ENCODE assay signal across 1 cellular context in the genomic region with DNA sequence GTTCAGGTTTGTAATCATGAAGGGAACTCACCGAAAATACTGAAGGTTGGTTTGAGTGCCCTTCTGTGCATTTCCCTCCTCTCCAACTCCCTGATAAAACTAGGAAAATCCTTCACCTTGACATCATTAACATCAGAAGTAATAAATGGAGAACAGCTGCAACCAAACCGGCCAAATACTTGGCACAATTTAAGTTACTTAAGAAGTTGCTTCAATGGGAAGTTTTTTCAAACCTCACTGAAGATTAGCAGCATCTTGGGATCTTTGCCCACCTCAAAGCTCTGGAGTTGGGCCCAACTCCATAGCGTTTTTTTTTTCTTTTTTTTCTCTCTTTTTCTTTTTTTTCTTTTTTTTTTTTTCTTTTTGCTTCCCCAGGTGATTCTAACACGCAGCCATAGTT.
TF ChIP-seq lines count a peak whose summit lies in the region.

No MANE protein-coding gene starts in this region.

TF ChIP-seq in GM23338, 12 proteins besides CTCF, POLR2A, EP300 and RAD21 (continued from another document):
- TF ChIP-seq, protein P1, sequence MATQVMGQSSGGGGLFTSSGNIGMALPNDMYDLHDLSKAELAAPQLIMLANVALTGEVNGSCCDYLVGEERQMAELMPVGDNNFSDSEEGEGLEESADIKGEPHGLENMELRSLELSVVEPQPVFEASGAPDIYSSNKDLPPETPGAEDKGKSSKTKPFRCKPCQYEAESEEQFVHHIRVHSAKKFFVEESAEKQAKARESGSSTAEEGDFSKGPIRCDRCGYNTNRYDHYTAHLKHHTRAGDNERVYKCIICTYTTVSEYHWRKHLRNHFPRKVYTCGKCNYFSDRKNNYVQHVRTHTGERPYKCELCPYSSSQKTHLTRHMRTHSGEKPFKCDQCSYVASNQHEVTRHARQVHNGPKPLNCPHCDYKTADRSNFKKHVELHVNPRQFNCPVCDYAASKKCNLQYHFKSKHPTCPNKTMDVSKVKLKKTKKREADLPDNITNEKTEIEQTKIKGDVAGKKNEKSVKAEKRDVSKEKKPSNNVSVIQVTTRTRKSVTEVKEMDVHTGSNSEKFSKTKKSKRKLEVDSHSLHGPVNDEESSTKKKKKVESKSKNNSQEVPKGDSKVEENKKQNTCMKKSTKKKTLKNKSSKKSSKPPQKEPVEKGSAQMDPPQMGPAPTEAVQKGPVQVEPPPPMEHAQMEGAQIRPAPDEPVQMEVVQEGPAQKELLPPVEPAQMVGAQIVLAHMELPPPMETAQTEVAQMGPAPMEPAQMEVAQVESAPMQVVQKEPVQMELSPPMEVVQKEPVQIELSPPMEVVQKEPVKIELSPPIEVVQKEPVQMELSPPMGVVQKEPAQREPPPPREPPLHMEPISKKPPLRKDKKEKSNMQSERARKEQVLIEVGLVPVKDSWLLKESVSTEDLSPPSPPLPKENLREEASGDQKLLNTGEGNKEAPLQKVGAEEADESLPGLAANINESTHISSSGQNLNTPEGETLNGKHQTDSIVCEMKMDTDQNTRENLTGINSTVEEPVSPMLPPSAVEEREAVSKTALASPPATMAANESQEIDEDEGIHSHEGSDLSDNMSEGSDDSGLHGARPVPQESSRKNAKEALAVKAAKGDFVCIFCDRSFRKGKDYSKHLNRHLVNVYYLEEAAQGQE (IDR thresholded peaks at IDR 0.05; ENCODE audit: unreplicated experiment) = no peak
- no peak for TF ChIP-seq ZNF114 (CRISPR knock-in tag; IDR thresholded peaks at IDR 0.05)
- no peak for TF ChIP-seq STAT1 (IDR thresholded peaks at IDR 0.05; ENCODE audit: unreplicated experiment)
- no peak for TF ChIP-seq POLR2AphosphoS5 (IDR thresholded peaks at IDR 0.05; ENCODE audit: low read depth)
- TF ChIP-seq CREB1 (CRISPR knock-in tag; IDR thresholded peaks at IDR 0.05; ENCODE audit: low read depth) = no peak
